16 cellular contexts compared by ENCODE assay signal in genomic region chr9:117927354-117927753, GRCh38.
A peak's percentile ranks its signal among the peaks of the same experiment; 100 is the strongest.
DNase-seq lines count a peak whose midpoint lies in the region; ATAC-seq and TF ChIP-seq lines count a peak whose summit lies in the region.
"Had no signal": no experiment of that assay in that cellular context is flagged by ENCODE, and none has a peak within 500 bp of the region (broad histone marks: within the 10 kb centered on the region; RNA-seq: fewer than 3 reads in every experiment).

No MANE protein-coding gene starts in this region.

- no peak overlapping the region for H3K4me2 ChIP-seq in KMS-11

- no peaks in the 10 kb centered on the region for H3K4me1 Mint-ChIP-seq in activated CD4-positive, alpha-beta T cell treated with anti-CD3 and anti-CD28 coated beads for 36 hours
- H3K4me1 Mint-ChIP-seq: activated naive CD8-positive, alpha-beta T cell treated with anti-CD3 and anti-CD28 coated beads, Interleukin-2, amount 10 ng/mL, durations not matched to agents 7 days and 5 days; CD4-positive, alpha-beta memory T cell; stimulated activated naive CD8-positive, alpha-beta T cell treated with anti-CD3 and anti-CD28 coated beads, Interleukin-15, amount 100 ng/mL, for 72 hours had no signal

- DNase-seq in NCI-H2171 treated with DMSO at 0.1 percent for 48 hours (lab: John Stamatoyannopoulos, UW): peak; percentile 23
- DNase-seq in NCI-H2171 (lab: John Stamatoyannopoulos, UW): no peak
- peak; percentile 16 for DNase-seq in WERI-Rb-1
- no peak for DNase-seq in retinal pigment epithelial cell (ENCODE audit: low read depth)
- DNase-seq in activated CD4-positive, alpha-beta T cell treated with anti-CD3 and anti-CD28 coated beads for 36 hours: no peak
- DNase-seq in SKM-1 (lab: John Stamatoyannopoulos, UW; ENCODE audit: unreplicated experiment): no peak
- DNase-seq: ACHN; activated CD4-positive, alpha-beta T cell treated with anti-CD3 and anti-CD28 coated beads, Interleukin-2, amount 50 U/mL, for 48 hours; activated naive CD8-positive, alpha-beta T cell treated with anti-CD3 and anti-CD28 coated beads, Interleukin-2, amount 10 ng/mL, durations not matched to agents 7 days and 5 days; activated T-cell treated with anti-CD3 and anti-CD28 coated beads, Interleukin-2, amount 50 U/mL, for 4 hours; CD4-positive, alpha-beta memory T cell; stimulated activated naive CD8-positive, alpha-beta T cell treated with anti-CD3 and anti-CD28 coated beads, Interleukin-15, amount 100 ng/mL, for 72 hours had no signal

- POLR2A ChIA-PET in activated CD4-positive, alpha-beta T cell treated with anti-CD3 and anti-CD28 coated beads for 36 hours (lab: Charles Lee): no interaction called here

- H3K27ac Mint-ChIP-seq in activated CD4-positive, alpha-beta T cell treated with anti-CD3 and anti-CD28 coated beads for 36 hours: no peak overlapping the region
- H3K27ac Mint-ChIP-seq: activated naive CD8-positive, alpha-beta T cell treated with anti-CD3 and anti-CD28 coated beads, Interleukin-2, amount 10 ng/mL, durations not matched to agents 7 days and 5 days; CD4-positive, alpha-beta memory T cell; stimulated activated naive CD8-positive, alpha-beta T cell treated with anti-CD3 and anti-CD28 coated beads, Interleukin-15, amount 100 ng/mL, for 72 hours had no signal

- H3K4me3 Mint-ChIP-seq in activated CD4-positive, alpha-beta T cell treated with anti-CD3 and anti-CD28 coated beads for 36 hours: no peak overlapping the region
- H3K4me3 Mint-ChIP-seq: activated naive CD8-positive, alpha-beta T cell treated with anti-CD3 and anti-CD28 coated beads, Interleukin-2, amount 10 ng/mL, durations not matched to agents 7 days and 5 days; activated T-cell treated with anti-CD3 and anti-CD28 coated beads, Interleukin-2, amount 50 U/mL, for 4 hours; CD4-positive, alpha-beta memory T cell; stimulated activated naive CD8-positive, alpha-beta T cell treated with anti-CD3 and anti-CD28 coated beads, Interleukin-15, amount 100 ng/mL, for 72 hours had no signal

- no peaks in the 10 kb centered on the region for H3K36me3 ChIP-seq in KMS-11 (ENCODE audit: insufficient read depth)
- no peaks in the 10 kb centered on the region for H3K36me3 ChIP-seq in WERI-Rb-1
- H3K36me3 ChIP-seq: vagina had no signal

- TF ChIP-seq CTCF in KMS-11 (conservative IDR thresholded peaks at IDR 0.05; ENCODE audit: low read depth, low read length) (0 out of 2 replicates have a peak, but pooled peaks have one; percentile 16), WERI-Rb-1 (IDR thresholded peaks at IDR 0.05; ENCODE audit: low read depth, low read length) (peak; percentile 69), retinal pigment epithelial cell (conservative IDR thresholded peaks at IDR 0.05; ENCODE audit: low read depth, low read length) (peak; percentile 48)

- H3K36me3 Mint-ChIP-seq in activated CD4-positive, alpha-beta T cell treated with anti-CD3 and anti-CD28 coated beads for 36 hours (ENCODE audit: low read depth): no peaks in the 10 kb centered on the region
- H3K36me3 Mint-ChIP-seq: activated naive CD8-positive, alpha-beta T cell treated with anti-CD3 and anti-CD28 coated beads, Interleukin-2, amount 10 ng/mL, durations not matched to agents 7 days and 5 days; CD4-positive, alpha-beta memory T cell had no signal

- no peaks in the 10 kb centered on the region for H3K9me3 Mint-ChIP-seq in activated CD4-positive, alpha-beta T cell treated with anti-CD3 and anti-CD28 coated beads for 36 hours (ENCODE audit: low read depth)
- H3K9me3 Mint-ChIP-seq: activated naive CD8-positive, alpha-beta T cell treated with anti-CD3 and anti-CD28 coated beads, Interleukin-2, amount 10 ng/mL, durations not matched to agents 7 days and 5 days; activated T-cell treated with anti-CD3 and anti-CD28 coated beads, Interleukin-2, amount 50 U/mL, for 4 hours had no signal

- H2AFZ ChIP-seq in KMS-11 (ENCODE audit: low read depth): no peak overlapping the region

- intact Hi-C loops in activated CD4-positive, alpha-beta T cell treated with anti-CD3 and anti-CD28 coated beads for 36 hours (cut with DNase I, micrococcal nuclease): no loop called here

- no peaks in the 10 kb centered on the region for H3K9me3 ChIP-seq in WERI-Rb-1 (ENCODE audit: severe bottlenecking)
- H3K9me3 ChIP-seq: vagina had no signal

- no peak overlapping the region for H3K27ac ChIP-seq in KMS-11
- H3K27ac ChIP-seq in WERI-Rb-1: no peak overlapping the region
- H3K27ac ChIP-seq: vagina had no signal

- H3K4me1 ChIP-seq in KMS-11 (ENCODE audit: low read depth, poor library complexity, severe bottlenecking): no peaks in the 10 kb centered on the region

- H3K79me2 ChIP-seq in KMS-11 (ENCODE audit: insufficient read depth, low read depth): no peaks in the 10 kb centered on the region

- H3K4me3 ChIP-seq in KMS-11 (IDR thresholded peaks at IDR 0.05; ENCODE audit: insufficient read depth, low read depth, low read length) (no peak overlapping the region), WERI-Rb-1 (ENCODE audit: low read depth, low read length) (no peak overlapping the region), retinal pigment epithelial cell (ENCODE audit: low read length) (no peak overlapping the region)
- H3K4me3 ChIP-seq: vagina had no signal

- CTCF ChIA-PET in activated CD4-positive, alpha-beta T cell treated with anti-CD3 and anti-CD28 coated beads for 36 hours (lab: Charles Lee): interaction anchor here (1.3 kb wide), 1 partner anchor 8 kb away, joined by 4 read pairs; no protein-coding TSS in a partner anchor

- H3K27me3 ChIP-seq in KMS-11 (ENCODE audit: insufficient read depth, low read depth) (no peaks in the 10 kb centered on the region), WERI-Rb-1 (ENCODE audit: insufficient read depth, low read depth, severe bottlenecking) (no peaks in the 10 kb centered on the region)
- H3K27me3 ChIP-seq: vagina had no signal

- H4K20me1 ChIP-seq in KMS-11 (ENCODE audit: insufficient read depth): no peaks in the 10 kb centered on the region

- H3K27me3 Mint-ChIP-seq in activated CD4-positive, alpha-beta T cell treated with anti-CD3 and anti-CD28 coated beads for 36 hours: peaks cover 7% of the 10 kb centered on the region
- H3K27me3 Mint-ChIP-seq: activated naive CD8-positive, alpha-beta T cell treated with anti-CD3 and anti-CD28 coated beads, Interleukin-2, amount 10 ng/mL, durations not matched to agents 7 days and 5 days had no signal

- H3K9ac ChIP-seq in KMS-11: no peak overlapping the region

- no peak for ATAC-seq in GM21390 (IDR thresholded peaks at IDR 0.05; ENCODE audit: unreplicated experiment)
- no peak for ATAC-seq in activated CD4-positive, alpha-beta T cell treated with anti-CD3 and anti-CD28 coated beads for 36 hours
- ATAC-seq: activated T-cell treated with anti-CD3 and anti-CD28 coated beads, Interleukin-2, amount 50 U/mL, for 4 hours; left lobe of liver; stimulated activated naive CD8-positive, alpha-beta T cell treated with anti-CD3 and anti-CD28 coated beads, Interleukin-15, amount 100 ng/mL, for 72 hours had no signal

Comparison
In these comparisons a context has a peak if more than half of its experiments do, and no peak if none do; other contexts are left out.
1. DNase-seq: peak in NCI-H2171 treated with DMSO at 0.1 percent for 48 hours (single experiment) and WERI-Rb-1 (single experiment); none in NCI-H2171 (single experiment), retinal pigment epithelial cell (single experiment), activated CD4-positive, alpha-beta T cell treated with anti-CD3 and anti-CD28 coated beads for 36 hours (single experiment) and SKM-1 (single experiment).
2. CTCF ChIP-seq: peak in every context shown above with its lines; median percentile 69 in WERI-Rb-1; 48 in retinal pigment epithelial cell; 16 in KMS-11.